Comparison of ENCODE assay signal across 8 cellular contexts in the genomic region with DNA sequence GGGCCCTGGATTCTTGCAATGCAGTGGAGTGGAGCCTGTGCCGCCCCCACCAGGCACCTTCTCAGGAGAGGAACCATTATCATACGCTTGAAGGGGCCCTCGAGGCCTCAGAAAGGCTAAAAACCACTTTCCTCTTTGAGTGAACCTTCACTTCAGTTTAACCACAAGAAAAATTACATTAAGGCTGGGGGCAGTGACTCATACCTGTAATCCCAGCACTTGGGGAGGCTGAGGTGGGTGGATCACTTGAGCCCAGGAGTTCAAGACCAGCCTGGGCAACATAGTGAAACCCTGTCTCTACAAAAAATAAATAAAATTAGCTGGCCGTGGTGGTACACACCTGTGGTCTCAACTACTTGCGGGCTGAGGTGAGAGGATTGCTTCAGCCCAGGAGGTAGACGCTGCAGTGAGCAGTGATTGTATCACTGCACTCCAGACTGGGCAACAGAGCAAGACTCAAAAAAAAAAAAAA.
DNase-seq lines count a peak whose midpoint lies in the region; ATAC-seq and TF ChIP-seq lines count a peak whose summit lies in the region.
"Not testable (repeated sequence)": the region's sequence is repeated elsewhere in the genome, so short reads cannot be mapped to it uniquely, and the experiment has no call there.

No MANE protein-coding gene starts in this region.

- DNase-seq in EL (peak; percentile 48), RPMI7951 (ENCODE audit: low read depth) (peak; percentile 62), epithelial cell of proximal tubule (ENCODE audit: low read depth) (peak; percentile 35)
- DNase-seq in activated CD8-positive, alpha-beta memory T cell treated with anti-CD3 and anti-CD28 coated beads, Interleukin-2, amount 50 U/mL, for 48 hours = peak; percentile 66
- DNase-seq in stimulated activated CD8-positive, alpha-beta memory T cell treated with anti-CD3 and anti-CD28 coated beads, Interleukin-12 subunit alpha, Interleukin-12 subunit beta, amount 100 ng/mL, for 24 hours (ENCODE audit: extremely low read depth) = peak; percentile 5

- H3K4me2 ChIP-seq in KMS-11 = peak overlapping the region; percentile 17; the same call in 1 of the 2 replicates

- H3K9ac ChIP-seq in KMS-11 = not testable (repeated sequence)

- H4K20me1 ChIP-seq in KMS-11 (ENCODE audit: insufficient read depth) = not testable (repeated sequence)

- ATAC-seq in GM19351 (IDR thresholded peaks at IDR 0.05; ENCODE audit: unreplicated experiment) = peak; percentile 84
- peak; percentile 69 for ATAC-seq in HG02885 (IDR thresholded peaks at IDR 0.05; ENCODE audit: poor library complexity, unreplicated experiment)

- not testable (repeated sequence) for H3K27me3 ChIP-seq in KMS-11 (ENCODE audit: insufficient read depth, low read depth)

- H3K36me3 ChIP-seq in KMS-11 (ENCODE audit: insufficient read depth) = not testable (repeated sequence)

- peaks cover 25% of the 10 kb centered on the region; the same call in 1 of the 2 replicates for H3K79me2 ChIP-seq in KMS-11 (ENCODE audit: insufficient read depth, low read depth)

- not testable (repeated sequence) for H2AFZ ChIP-seq in KMS-11 (ENCODE audit: low read depth)

- not testable (repeated sequence) for TF ChIP-seq CTCF in KMS-11 (conservative IDR thresholded peaks at IDR 0.05; ENCODE audit: low read depth, low read length); epithelial cell of proximal tubule (conservative IDR thresholded peaks at IDR 0.05; ENCODE audit: low read depth, low read length)

- H3K27ac ChIP-seq in KMS-11 = not testable (repeated sequence)

- H3K4me3 ChIP-seq in KMS-11 (IDR thresholded peaks at IDR 0.05; ENCODE audit: insufficient read depth, low read depth, low read length); epithelial cell of proximal tubule (ENCODE audit: low read depth, low read length): not testable (repeated sequence)

- peaks cover 30% of the 10 kb centered on the region for H3K4me1 ChIP-seq in KMS-11 (ENCODE audit: low read depth, poor library complexity, severe bottlenecking)

Comparison
In these comparisons a context has a peak if more than half of its experiments do, and no peak if none do; other contexts are left out.
1. DNase-seq: peak in every context shown above with its lines; median percentile 66 in activated CD8-positive, alpha-beta memory T cell treated with anti-CD3 and anti-CD28 coated beads, Interleukin-2, amount 50 U/mL, for 48 hours; 62 in RPMI7951; 48 in EL; 35 in epithelial cell of proximal tubule; 5 in stimulated activated CD8-positive, alpha-beta memory T cell treated with anti-CD3 and anti-CD28 coated beads, Interleukin-12 subunit alpha, Interleukin-12 subunit beta, amount 100 ng/mL, for 24 hours.